ENCODE assay signal across 28 cellular contexts in genomic region chr9:112124156-112124555, GRCh38.
"Had no signal": no experiment of that assay in that cellular context is flagged by ENCODE, and none has a peak within 500 bp of the region (broad histone marks: within the 10 kb centered on the region; RNA-seq: fewer than 3 reads in every experiment).

No MANE protein-coding gene starts in this region.

- H3K27ac ChIP-seq: SJCRH30, WERI-Rb-1 had no signal

- DNase-seq: activated CD4-positive, alpha-beta memory T cell treated with anti-CD3 and anti-CD28 coated beads, Interleukin-2, amount 10 ng/mL, durations not matched to agents 7 days and 5 days; activated CD4-positive, alpha-beta T cell treated with anti-CD3 and anti-CD28 coated beads for 36 hours; activated CD4-positive, alpha-beta T cell treated with anti-CD3 and anti-CD28 coated beads, Interleukin-2, amount 50 U/mL, for 1 hour; activated gamma-delta T cell; activated naive CD4-positive, alpha-beta T cell treated with anti-CD3 and anti-CD28 coated beads, Interleukin-2, amount 10 ng/mL, durations not matched to agents 7 days and 5 days; activated naive CD8-positive, alpha-beta T cell treated with anti-CD3 and anti-CD28 coated beads for 36 hours; activated T-cell treated with anti-CD3 and anti-CD28 coated beads for 4 hours; activated T-cell treated with anti-CD3 and anti-CD28 coated beads, Interleukin-2, amount 50 U/mL, for 48 hours; caudate nucleus; KG1; NCI-H1092; NCI-H1436; NCI-H1694 treated with DMSO at 0.1 percent for 48 hours; NCI-H2081; NCI-H2171; NCI-H446; NCI-H526; NCI-H82; NK-92 treated with Interleukin-12 subunit alpha and Interleukin-12 subunit beta, amount 100 ng/mL, for 24 hours; OCI-M1; RPMI8226; SJCRH30; SK-N-SH; T-helper 1 cell; WERI-Rb-1 had no signal

- H3K27me3 ChIP-seq: SJCRH30 had no signal

- H3K4me3 ChIP-seq: SJCRH30 had no signal

- H3K9me3 ChIP-seq: SJCRH30, SK-N-SH had no signal

- ATAC-seq: activated CD4-positive, alpha-beta T cell treated with anti-CD3 and anti-CD28 coated beads for 36 hours; activated T-helper 17 cell treated with anti-CD3 and anti-CD28 coated beads, Interleukin-2, amount 50 U/mL, for 72 hours; Panc1; Right ventricle myocardium inferior had no signal
